ENCODE assay signal across 9 cellular contexts in genomic region chr11:48052183-48053040, GRCh38.
DNase-seq lines count a peak whose midpoint lies in the region; ATAC-seq, FAIRE-seq and TF ChIP-seq lines count a peak whose summit lies in the region.
"Had no signal": no experiment of that assay in that cellular context is flagged by ENCODE, and none has a peak within 500 bp of the region (broad histone marks: within the 10 kb centered on the region; RNA-seq: fewer than 3 reads in every experiment).

No MANE protein-coding gene starts in this region.

- CTCF ChIA-PET in CD8-positive, alpha-beta T cell (lab: Charles Lee), result no interaction called here
- CTCF ChIA-PET in naive thymus-derived CD4-positive, alpha-beta T cell (lab: Charles Lee), result no interaction called here

- H3K4me3 Mint-ChIP-seq in CD8-positive, alpha-beta T cell, result no peak overlapping the region
- H3K4me3 Mint-ChIP-seq in naive thymus-derived CD4-positive, alpha-beta T cell, result peak overlapping the region in 4 of 10 donors; percentile 8 to 57 (median 44)

- intact Hi-C loops in CD8-positive, alpha-beta T cell (cut with DNase I, micrococcal nuclease), result no loop called here
- intact Hi-C loops in naive thymus-derived CD4-positive, alpha-beta T cell (cut with micrococcal nuclease), result no loop called here

- H3K4me1 Mint-ChIP-seq in CD8-positive, alpha-beta T cell (ENCODE audit: low read depth), result peaks cover 72% of the 10 kb centered on the region
- H3K4me1 Mint-ChIP-seq in naive thymus-derived CD4-positive, alpha-beta T cell, result peaks cover 48 to 83% (median 80%) of the 10 kb centered on the region in 7 donors

- H3K4me1 ChIP-seq in CD8-positive, alpha-beta T cell (ENCODE audit: insufficient read depth, low read length), result peaks cover 55% of the 10 kb centered on the region
- peaks cover 61% of the 10 kb centered on the region in 2 donors for H3K4me1 ChIP-seq in naive thymus-derived CD4-positive, alpha-beta T cell (ENCODE audit: control insufficient read depth in 2 of 2, insufficient read depth in 2 of 2, low read length in 2 of 2)

- H3K27ac ChIP-seq in CD8-positive, alpha-beta T cell (ENCODE audit: low read depth, low read length), result no peak overlapping the region
- H3K27ac ChIP-seq in naive thymus-derived CD4-positive, alpha-beta T cell (ENCODE audit: low read depth, low read length), result no peak overlapping the region

- no peaks in the 10 kb centered on the region for H3K27me3 Mint-ChIP-seq in CD8-positive, alpha-beta T cell (ENCODE audit: low read depth)
- H3K27me3 Mint-ChIP-seq in naive thymus-derived CD4-positive, alpha-beta T cell, result peaks cover 0 to 2% (median 0%) of the 10 kb centered on the region in 5 donors

- DNase-seq in CD8-positive, alpha-beta T cell, result no peak
- DNase-seq in HT-29 (ENCODE audit: low spot score), result peak; percentile 97
- DNase-seq in bronchial epithelial cell (ENCODE audit: low read depth), result peak; percentile 67
- no peak for DNase-seq in naive thymus-derived CD4-positive, alpha-beta T cell
- no peak for DNase-seq in activated naive CD4-positive, alpha-beta T cell treated with anti-CD3 and anti-CD28 coated beads, Interleukin-2, amount 50 U/mL, for 16 hours
- no peak for DNase-seq in NCI-H2171 (lab: John Stamatoyannopoulos, UW)

- no peak overlapping the region for H3K4me3 ChIP-seq in CD8-positive, alpha-beta T cell (ENCODE audit: low read depth, low read length)
- H3K4me3 ChIP-seq in bronchial epithelial cell (ENCODE audit: low read depth, low read length), result no peak overlapping the region
- H3K4me3 ChIP-seq in naive thymus-derived CD4-positive, alpha-beta T cell (ENCODE audit: low read length), result no peak overlapping the region
- H3K4me3 ChIP-seq: skin epidermis had no signal

- no peak for ATAC-seq in CD8-positive, alpha-beta T cell
- ATAC-seq in naive thymus-derived CD4-positive, alpha-beta T cell, result no peak
- ATAC-seq in HG03097 (IDR thresholded peaks at IDR 0.05; ENCODE audit: low FRiP score, unreplicated experiment) (no peak), GM21367 (IDR thresholded peaks at IDR 0.05; ENCODE audit: unreplicated experiment) (no peak)

- H3K27ac Mint-ChIP-seq in CD8-positive, alpha-beta T cell, result peak overlapping the region; percentile 46
- peak overlapping the region; percentile 13 to 82 (median 53) for H3K27ac Mint-ChIP-seq in naive thymus-derived CD4-positive, alpha-beta T cell

- no peaks in the 10 kb centered on the region for H3K9me3 Mint-ChIP-seq in CD8-positive, alpha-beta T cell
- H3K9me3 Mint-ChIP-seq in naive thymus-derived CD4-positive, alpha-beta T cell, result no peaks in the 10 kb centered on the region

- H3K27me3 ChIP-seq in CD8-positive, alpha-beta T cell (ENCODE audit: insufficient read depth, low read length), result no peaks in the 10 kb centered on the region
- no peaks in the 10 kb centered on the region for H3K27me3 ChIP-seq in bronchial epithelial cell (ENCODE audit: control insufficient read depth, insufficient read depth, low read length)
- H3K27me3 ChIP-seq in naive thymus-derived CD4-positive, alpha-beta T cell (ENCODE audit: control insufficient read depth in 2 of 2, insufficient read depth in 2 of 2, low read length in 2 of 2), result no peaks in the 10 kb centered on the region

- no peaks in the 10 kb centered on the region for H3K36me3 ChIP-seq in CD8-positive, alpha-beta T cell (ENCODE audit: insufficient read depth, low read length)
- no peaks in the 10 kb centered on the region for H3K36me3 ChIP-seq in bronchial epithelial cell (ENCODE audit: control insufficient read depth, insufficient read depth, low read length)
- H3K36me3 ChIP-seq in naive thymus-derived CD4-positive, alpha-beta T cell (ENCODE audit: control insufficient read depth in 2 of 3, insufficient read depth in 3 of 3, low read length in 3 of 3), result no peaks in the 10 kb centered on the region

- no peaks in the 10 kb centered on the region for H3K9me3 ChIP-seq in CD8-positive, alpha-beta T cell (ENCODE audit: low read length)
- H3K9me3 ChIP-seq in naive thymus-derived CD4-positive, alpha-beta T cell (ENCODE audit: control insufficient read depth in 2 of 3, low read length in 3 of 3), result no peaks in the 10 kb centered on the region

- TF ChIP-seq CTCF in CD8-positive, alpha-beta T cell (IDR thresholded peaks at IDR 0.05), result no peak
- no peak for TF ChIP-seq CTCF in bronchial epithelial cell (IDR thresholded peaks at IDR 0.05; ENCODE audit: insufficient read depth, low read length, severe bottlenecking)

- peaks cover 6% of the 10 kb centered on the region for H3K36me3 Mint-ChIP-seq in CD8-positive, alpha-beta T cell
- peaks cover 0 to 34% (median 0%) of the 10 kb centered on the region in 5 donors for H3K36me3 Mint-ChIP-seq in naive thymus-derived CD4-positive, alpha-beta T cell

- POLR2A ChIA-PET in CD8-positive, alpha-beta T cell (lab: Charles Lee), result interaction anchor here (0.6 to 1.0 kb wide), 2 partner anchors 51 to 104 kb away, joined by 3 read pairs; no protein-coding TSS in a partner anchor
- POLR2A ChIA-PET in naive thymus-derived CD4-positive, alpha-beta T cell (lab: Charles Lee), result interaction anchor here (0.6 to 1.9 kb wide), 5 partner anchors 9 to 51 kb away, joined by 3 to 8 read pairs (median 5); no protein-coding TSS in a partner anchor

- FAIRE-seq in bronchial epithelial cell (lab: Jason Lieb, UNC), result no peak

Comparison
In these comparisons a context has a peak if more than half of its experiments do, and no peak if none do; other contexts are left out.
1. DNase-seq: peak in HT-29 (single experiment) and bronchial epithelial cell (single experiment); none in CD8-positive, alpha-beta T cell (0 of 7), naive thymus-derived CD4-positive, alpha-beta T cell (0 of 9), activated naive CD4-positive, alpha-beta T cell treated with anti-CD3 and anti-CD28 coated beads, Interleukin-2, amount 50 U/mL, for 16 hours (single experiment) and NCI-H2171 (single experiment).